ENCODE assay signal across 24 cellular contexts in the genomic region with DNA sequence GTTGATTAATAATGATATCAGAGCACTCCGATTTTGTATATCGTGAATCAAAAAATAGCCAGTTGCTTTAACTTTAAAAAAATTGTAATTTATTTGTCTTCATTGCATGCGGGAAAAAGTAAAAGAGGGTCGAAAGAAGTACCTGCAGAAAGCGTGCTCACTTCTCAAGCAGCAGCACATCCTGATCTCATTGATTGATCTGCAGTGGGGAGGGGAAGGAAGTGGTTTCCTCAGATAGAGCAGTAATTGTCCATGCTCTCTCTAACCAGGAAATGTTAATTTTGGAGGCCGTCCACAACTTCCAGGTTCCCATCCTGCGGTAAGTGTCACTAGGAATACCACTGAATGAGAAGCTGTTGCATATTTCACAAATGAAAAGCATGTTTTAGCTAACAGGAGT.
"Had no signal": no experiment of that assay in that cellular context is flagged by ENCODE, and none has a peak within 500 bp of the region (broad histone marks: within the 10 kb centered on the region; RNA-seq: fewer than 3 reads in every experiment).

No MANE protein-coding gene starts in this region.

- H3K36me3 Mint-ChIP-seq: activated naive CD4-positive, alpha-beta T cell treated with anti-CD3 and anti-CD28 coated beads, Interleukin-2, amount 50 U/mL, for 24 hours; stimulated activated effector memory CD8-positive, alpha-beta T cell treated with anti-CD3 and anti-CD28 coated beads, Interleukin-12 subunit alpha, Interleukin-12 subunit beta, amount 100 ng/mL, for 72 hours; WTC11 had no signal

- H3K4me1 Mint-ChIP-seq: stimulated activated effector memory CD8-positive, alpha-beta T cell treated with anti-CD3 and anti-CD28 coated beads, Interleukin-12 subunit alpha, Interleukin-12 subunit beta, amount 100 ng/mL, for 72 hours had no signal

- H3K27ac Mint-ChIP-seq: activated CD4-positive, alpha-beta T cell treated with anti-CD3 and anti-CD28 coated beads for 36 hours; stimulated activated effector memory CD8-positive, alpha-beta T cell treated with anti-CD3 and anti-CD28 coated beads, Interleukin-12 subunit alpha, Interleukin-12 subunit beta, amount 100 ng/mL, for 72 hours; WTC11 had no signal

- H3K27me3 Mint-ChIP-seq: activated CD4-positive, alpha-beta T cell treated with anti-CD3 and anti-CD28 coated beads for 36 hours; activated naive CD4-positive, alpha-beta T cell treated with anti-CD3 and anti-CD28 coated beads, Interleukin-2, amount 50 U/mL, for 24 hours; naive B cell had no signal

- H3K27me3 ChIP-seq: gastroesophageal sphincter, sigmoid colon, testis, upper lobe of left lung had no signal

- ATAC-seq: activated CD4-positive, alpha-beta T cell treated with anti-CD3 and anti-CD28 coated beads for 36 hours; activated T-cell treated with anti-CD3 and anti-CD28 coated beads, Interleukin-2, amount 50 U/mL, for 4 hours; esophagus mucosa; gastroesophageal sphincter; left ventricle myocardium superior; mucosa of descending colon; stimulated activated effector memory CD8-positive, alpha-beta T cell treated with anti-CD3 and anti-CD28 coated beads, Interleukin-12 subunit alpha, Interleukin-12 subunit beta, amount 100 ng/mL, for 72 hours; WTC11 had no signal

- H3K4me3 ChIP-seq: gastroesophageal sphincter, heart left ventricle, mucosa of descending colon, sigmoid colon, testis, upper lobe of left lung had no signal

- H3K4me1 ChIP-seq: gastroesophageal sphincter, sigmoid colon, testis, upper lobe of left lung had no signal

- H3K4me3 Mint-ChIP-seq: activated CD4-positive, alpha-beta T cell treated with anti-CD3 and anti-CD28 coated beads for 36 hours; activated naive CD4-positive, alpha-beta T cell treated with anti-CD3 and anti-CD28 coated beads, Interleukin-2, amount 50 U/mL, for 24 hours; activated T-cell treated with anti-CD3 and anti-CD28 coated beads, Interleukin-2, amount 50 U/mL, for 4 hours; naive B cell; stimulated activated effector memory CD8-positive, alpha-beta T cell treated with anti-CD3 and anti-CD28 coated beads, Interleukin-12 subunit alpha, Interleukin-12 subunit beta, amount 100 ng/mL, for 72 hours; WTC11 had no signal

- FAIRE-seq: bronchial epithelial cell, TTC549 had no signal

- H3K36me3 ChIP-seq: sigmoid colon had no signal

- DNase-seq: activated CD4-positive, alpha-beta T cell treated with anti-CD3 and anti-CD28 coated beads for 36 hours; activated CD4-positive, alpha-beta T cell treated with anti-CD3 and anti-CD28 coated beads, Interleukin-2, amount 50 U/mL, for 48 hours; activated effector memory CD4-positive, alpha-beta T cell treated with anti-CD3 and anti-CD28 coated beads, Interleukin-2, amount 50 U/mL, for 16 hours; activated T-cell treated with anti-CD3 and anti-CD28 coated beads, Interleukin-2, amount 50 U/mL, for 4 hours; cerebellar nuclear complex; effector CD4-positive, alpha-beta T cell; heart left ventricle; kidney glomerular epithelial cell; left ventricle myocardium superior; mesenchymal stem cell; mucosa of descending colon; naive B cell; posterior cingulate gyrus; sigmoid colon; stimulated activated CD4-positive, alpha-beta T cell treated with anti-CD3 and anti-CD28 coated beads, Interleukin-4, amount 100 ng/mL, for 24 hours; testis; upper lobe of left lung had no signal

- H3K9me3 Mint-ChIP-seq: activated naive CD4-positive, alpha-beta T cell treated with anti-CD3 and anti-CD28 coated beads, Interleukin-2, amount 50 U/mL, for 24 hours; activated T-cell treated with anti-CD3 and anti-CD28 coated beads, Interleukin-2, amount 50 U/mL, for 4 hours; naive B cell; stimulated activated effector memory CD8-positive, alpha-beta T cell treated with anti-CD3 and anti-CD28 coated beads, Interleukin-12 subunit alpha, Interleukin-12 subunit beta, amount 100 ng/mL, for 72 hours; WTC11 had no signal

- H3K9me3 ChIP-seq: gastroesophageal sphincter, heart left ventricle, mucosa of descending colon, sigmoid colon, testis, upper lobe of left lung had no signal

- H3K27ac ChIP-seq: gastroesophageal sphincter, heart left ventricle, sigmoid colon, testis, upper lobe of left lung had no signal
